Comparison of ENCODE assay signal across 1 cellular context in the genomic region with DNA sequence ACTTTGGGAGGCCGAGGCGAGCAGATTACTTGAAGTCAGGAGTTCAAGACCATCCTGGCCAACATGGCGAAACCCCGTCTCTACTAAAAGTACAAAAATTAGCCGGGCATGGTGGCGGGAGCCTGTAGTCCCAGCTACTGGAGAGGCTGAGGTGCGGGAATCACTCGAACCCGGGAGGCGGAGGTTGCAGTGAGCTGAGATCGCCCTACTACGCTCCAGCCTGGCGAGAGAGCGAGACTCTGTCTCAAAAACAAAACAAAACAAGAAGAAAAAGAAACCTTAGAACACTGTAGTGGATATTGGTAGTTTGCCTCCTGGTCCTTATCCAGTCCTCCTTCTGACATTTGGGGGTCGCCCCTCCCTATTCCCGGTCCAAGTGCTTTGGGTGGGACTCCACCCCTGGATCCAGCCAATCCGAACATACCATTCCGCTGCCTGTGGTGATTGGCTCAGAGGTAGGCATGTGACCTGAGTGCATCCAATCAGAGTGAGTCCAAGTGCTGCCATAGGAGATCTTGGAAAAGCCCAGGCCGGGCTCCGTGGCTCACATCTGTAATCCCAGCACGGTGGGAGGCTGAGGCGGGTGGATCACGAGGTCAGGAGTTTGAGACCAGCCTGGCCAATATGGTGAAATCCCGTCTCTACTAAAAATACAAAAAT. TPM values are rescaled to one million over a fixed set of nuclear protein-coding genes. Genes with fewer than 3 reads are reported as not detected.
"Had no signal": no experiment of that assay in that cellular context is flagged by ENCODE, and none has a peak within 500 bp of the region (broad histone marks: within the 10 kb centered on the region; RNA-seq: fewer than 3 reads in every experiment).

No MANE protein-coding gene starts in this region.

RNA-seq across cellular contexts. Expression of a gene that starts 34.0 kb away (rescaled TPM):
- polyA plus RNA-seq: neural cell had no signal
